ENCODE assay signal across 9 cellular contexts in the genomic region with DNA sequence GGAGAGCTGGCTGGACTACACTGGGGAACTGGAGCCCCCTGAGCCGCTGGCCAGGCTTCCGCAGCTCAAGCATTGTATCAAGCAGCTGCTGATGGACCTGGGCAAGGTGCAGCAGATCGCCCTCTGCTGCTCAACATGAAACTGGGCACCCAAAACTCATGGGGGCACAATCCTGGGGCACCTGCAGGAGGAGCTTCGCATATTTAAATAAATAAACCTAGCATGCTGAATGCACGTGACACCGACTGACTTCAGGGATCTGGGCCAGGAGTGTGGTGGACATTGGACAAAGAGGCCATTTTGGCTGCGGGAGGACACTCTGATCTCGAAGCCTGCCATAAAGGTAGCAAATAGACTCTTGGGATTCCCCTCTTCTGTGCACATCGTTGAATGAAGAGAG. TPM values are rescaled to one million over a fixed set of nuclear protein-coding genes. Genes with fewer than 3 reads are reported as not detected.
DNase-seq lines count a peak whose midpoint lies in the region; ATAC-seq, FAIRE-seq and TF ChIP-seq lines count a peak whose summit lies in the region.
"Had no signal": no experiment of that assay in that cellular context is flagged by ENCODE, and none has a peak within 500 bp of the region (broad histone marks: within the 10 kb centered on the region; RNA-seq: fewer than 3 reads in every experiment).

No MANE protein-coding gene starts in this region.

- intact Hi-C loops in mucosa of descending colon (cut with DNase I, micrococcal nuclease), result no loop called here
- intact Hi-C loops in kidney (cut with DNase I), result no loop called here

- H3K9me3 ChIP-seq in mucosa of descending colon (no peaks in the 10 kb centered on the region), kidney (ENCODE audit: control insufficient read depth in 1 of 2, low read length in 2 of 2) (no peaks in the 10 kb centered on the region)

- H3K27ac ChIP-seq in kidney (ENCODE audit: low read depth in 2 of 2, low read length in 2 of 2), result no peak overlapping the region

- no peak overlapping the region for H3K9ac ChIP-seq in kidney (ENCODE audit: low read length in 2 of 2)

- ATAC-seq in mucosa of descending colon (peak; percentile 61), GM18873 (IDR thresholded peaks at IDR 0.05; ENCODE audit: low FRiP score, unreplicated experiment) (no peak)

- TF ChIP-seq CTCF in mucosa of descending colon (IDR thresholded peaks at IDR 0.05), result no peak
- no peak for TF ChIP-seq CTCF in kidney (IDR thresholded peaks at IDR 0.05; ENCODE audit: borderline replicate concordance, extremely low read depth, insufficient read depth)

- no peaks in the 10 kb centered on the region for H3K36me3 ChIP-seq in mucosa of descending colon (ENCODE audit: low read depth)
- H3K36me3 ChIP-seq in kidney (ENCODE audit: control insufficient read depth in 1 of 2, insufficient read depth in 2 of 2, low read length in 2 of 2), result peaks cover 9 to 18% of the 10 kb centered on the region in 2 donors

- peaks cover 6% of the 10 kb centered on the region for H3K4me1 ChIP-seq in mucosa of descending colon (ENCODE audit: low read depth)
- no peaks in the 10 kb centered on the region for H3K4me1 ChIP-seq in kidney (ENCODE audit: control insufficient read depth in 1 of 2, insufficient read depth in 1 of 2, low read depth in 1 of 2, low read length in 2 of 2)

- no peak for FAIRE-seq in kidney (lab: Jason Lieb, UNC)
- FAIRE-seq: GM18507 had no signal

- peak; percentile 2 for DNase-seq in activated CD8-positive, alpha-beta memory T cell treated with anti-CD3 and anti-CD28 coated beads, Interleukin-2, amount 50 U/mL, for 24 hours (ENCODE audit: extremely low read depth)
- DNase-seq in activated CD8-positive, alpha-beta memory T cell treated with anti-CD3 and anti-CD28 coated beads, Interleukin-2, amount 50 U/mL, for 48 hours, result no peak
- DNase-seq in NAMALWA (ENCODE audit: low spot score) (peak; percentile 70), mucosa of descending colon (no peak), kidney (no peak), NOMO-1 treated with DMSO at 0.1 percent for 48 hours (lab: John Stamatoyannopoulos, UW; ENCODE audit: unreplicated experiment) (no peak)
- peak; percentile 25 for DNase-seq in activated naive CD4-positive, alpha-beta T cell treated with anti-CD3 and anti-CD28 coated beads, Interleukin-2, amount 50 U/mL, for 16 hours

- H3K4me3 ChIP-seq in mucosa of descending colon (no peak overlapping the region), kidney (ENCODE audit: low read length in 2 of 2) (no peak overlapping the region)

RNA-seq across cellular contexts. Expression of a gene that starts 6.8 kb away (rescaled TPM):
- total RNA-seq in mucosa of descending colon (10 to 100 TPM; 55.3 to 80.4 (median 60.7) TPM), kidney (74.7 TPM)
- polyA plus RNA-seq in kidney (ENCODE audit: insufficient read depth, low read depth, low replicate concordance), result 184 TPM

RNA-seq across cellular contexts. Expression of a gene that starts 20.9 kb away (rescaled TPM):
- total RNA-seq in mucosa of descending colon (1 to 10 TPM; 3.7 to 6.2 (median 4.4) TPM), kidney (7.4 TPM)
- 11.4 TPM for polyA plus RNA-seq in kidney (ENCODE audit: insufficient read depth, low read depth, low replicate concordance)

Comparison
In these comparisons a context has a peak if more than half of its experiments do, and no peak if none do; other contexts are left out.
1. DNase-seq: peak in activated CD8-positive, alpha-beta memory T cell treated with anti-CD3 and anti-CD28 coated beads, Interleukin-2, amount 50 U/mL, for 24 hours (single experiment), NAMALWA (single experiment) and activated naive CD4-positive, alpha-beta T cell treated with anti-CD3 and anti-CD28 coated beads, Interleukin-2, amount 50 U/mL, for 16 hours (single experiment); none in activated CD8-positive, alpha-beta memory T cell treated with anti-CD3 and anti-CD28 coated beads, Interleukin-2, amount 50 U/mL, for 48 hours (single experiment), mucosa of descending colon (0 of 3), kidney (single experiment) and NOMO-1 treated with DMSO at 0.1 percent for 48 hours (single experiment).